Comparison of ENCODE assay signal across 8 cellular contexts in the genomic region with DNA sequence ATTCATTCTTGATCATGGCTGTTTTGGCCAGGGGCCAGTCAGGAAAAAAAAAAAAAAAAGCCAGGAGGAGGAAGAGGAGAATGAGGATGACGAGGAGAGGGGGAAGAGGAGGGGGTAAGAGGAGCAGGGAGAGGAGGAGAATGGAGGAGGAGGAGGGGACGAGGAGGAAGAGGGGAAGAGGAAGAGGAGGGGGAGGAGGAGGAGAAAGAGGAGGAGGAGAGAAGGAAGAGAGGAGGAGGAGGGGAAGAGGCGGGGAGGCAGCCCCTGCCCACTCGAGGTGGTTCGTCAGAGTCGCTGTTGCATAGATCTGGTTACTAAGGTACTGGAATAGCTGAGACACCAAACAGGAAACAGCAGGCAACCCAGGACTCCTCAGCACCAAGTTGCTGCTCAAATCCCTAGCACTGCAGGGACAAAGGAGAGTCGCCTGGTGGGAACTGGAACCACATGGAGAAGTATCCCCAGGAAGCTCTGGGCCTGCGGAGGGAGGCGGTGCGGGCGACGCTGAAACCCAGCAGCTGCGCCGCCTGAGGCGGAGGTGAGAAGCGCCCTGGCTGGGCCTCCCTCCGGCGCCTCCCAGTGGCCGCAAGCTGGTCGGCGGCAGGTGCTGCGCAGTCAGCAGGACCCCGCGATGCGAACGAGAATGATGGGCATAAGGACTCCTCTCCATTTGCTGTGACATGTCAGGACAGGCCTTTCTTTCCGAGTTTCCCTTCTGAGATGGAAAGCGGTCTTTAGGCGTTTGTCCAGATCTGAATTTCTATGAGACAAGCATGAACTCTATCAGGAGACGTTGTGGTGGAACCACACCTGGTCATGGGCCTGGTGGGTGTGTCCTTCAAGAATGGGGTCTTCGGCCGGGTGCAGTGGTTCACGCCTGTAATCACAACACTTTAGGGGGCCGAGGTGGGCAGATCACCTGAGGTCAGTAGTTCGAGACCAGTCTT. TPM values are rescaled to one million over a fixed set of nuclear protein-coding genes. Genes with fewer than 3 reads are reported as not detected.
A peak's percentile ranks its signal among the peaks of the same experiment; 100 is the strongest.
DNase-seq lines count a peak whose midpoint lies in the region; ATAC-seq, FAIRE-seq and TF ChIP-seq lines count a peak whose summit lies in the region.

No MANE protein-coding gene starts in this region.

- H3K4me3 ChIP-seq in endocrine pancreas (ENCODE audit: control insufficient read depth, insufficient read depth, low read length) (no peak overlapping the region), mesodermal cell (ENCODE audit: extremely low read depth, insufficient read depth, low read length, poor library complexity, severe bottlenecking) (peak overlapping the region; percentile 14)

- H3K4me1 ChIP-seq in endocrine pancreas (ENCODE audit: control insufficient read depth, insufficient read depth, low read length) (no peaks in the 10 kb centered on the region), mesodermal cell (ENCODE audit: control insufficient read depth, insufficient read depth, low read length, poor library complexity, severe bottlenecking) (peaks cover 10% of the 10 kb centered on the region)

- FAIRE-seq in GM12892 (lab: Jason Lieb, UNC), result peak; percentile 96

- H3K27ac ChIP-seq in mesodermal cell (ENCODE audit: low read depth, low read length, severe bottlenecking), result peak overlapping the region; percentile 88

- TF ChIP-seq POLR2A in GM12892 (IDR thresholded peaks at IDR 0.05; ENCODE audit: low read depth, low read length), result no peak

- 25 to 29% methylated on average over 29 to 34 of the region's 35 CpGs for WGBS in mesodermal cell (ENCODE audit: insufficient coverage in 2 of 2), 2 experiments

- peak; percentile 66 for ATAC-seq in HG03097 (IDR thresholded peaks at IDR 0.05; ENCODE audit: low FRiP score, unreplicated experiment)

- H3K9me3 ChIP-seq in endocrine pancreas (ENCODE audit: control insufficient read depth, low read length), result no peaks in the 10 kb centered on the region
- H3K9me3 ChIP-seq in mesodermal cell (ENCODE audit: control insufficient read depth, low read length), result no peaks in the 10 kb centered on the region

- DNase-seq in GM12892 (ENCODE audit: insufficient read length) (peak; percentile 76), NCI-H82 treated with DMSO at 0.1 percent for 48 hours (lab: John Stamatoyannopoulos, UW; ENCODE audit: unreplicated experiment) (peak; percentile 4), DMS79 treated with DMSO at 0.1 percent for 48 hours (lab: John Stamatoyannopoulos, UW) (no peak)
- peak; percentile 23 for DNase-seq in activated CD8-positive, alpha-beta memory T cell treated with anti-CD3 and anti-CD28 coated beads, Interleukin-2, amount 50 U/mL, for 1 hour (ENCODE audit: extremely low read depth)
- peak; percentile 55 for DNase-seq in stimulated activated CD8-positive, alpha-beta memory T cell treated with anti-CD3 and anti-CD28 coated beads, Interleukin-12 subunit alpha, Interleukin-12 subunit beta, amount 100 ng/mL, for 4 hours (ENCODE audit: low read depth)

- peak overlapping the region; percentile 56 for H3K9ac ChIP-seq in endocrine pancreas (ENCODE audit: control insufficient read depth, insufficient read depth, low read length)

- no peaks in the 10 kb centered on the region for H3K27me3 ChIP-seq in endocrine pancreas (ENCODE audit: control insufficient read depth, insufficient read depth, low read length)

- H3K36me3 ChIP-seq in endocrine pancreas (ENCODE audit: control insufficient read depth, insufficient read depth, low read length) (no peaks in the 10 kb centered on the region), mesodermal cell (ENCODE audit: control insufficient read depth, insufficient read depth, low read length) (no peaks in the 10 kb centered on the region)

RNA-seq across cellular contexts. Expression of gene FAM240A, which starts 17.5 kb away (rescaled TPM):
- polyA plus RNA-seq in GM12892 (2012; ENCODE audit: missing spikeins), result not detected
- polyA plus RNA-seq in mesodermal cell (2013, experiment 1 of 2), result not detected
- polyA plus RNA-seq in mesodermal cell (2013, experiment 2 of 2), result not detected
